In genomic region chr1:61051455-61052392, GRCh38 we compare ENCODE assay signal across 9 cellular contexts. TPM values are rescaled to one million over a fixed set of nuclear protein-coding genes. Genes with fewer than 3 reads are reported as not detected.
DNase-seq lines count a peak whose midpoint lies in the region; ATAC-seq, FAIRE-seq and TF ChIP-seq lines count a peak whose summit lies in the region.
"Had no signal": no experiment of that assay in that cellular context is flagged by ENCODE, and none has a peak within 500 bp of the region (broad histone marks: within the 10 kb centered on the region; RNA-seq: fewer than 3 reads in every experiment).

No MANE protein-coding gene starts in this region.

- no peaks in the 10 kb centered on the region for H3K27me3 ChIP-seq in bronchial epithelial cell (ENCODE audit: control insufficient read depth, insufficient read depth, low read length)
- H3K27me3 ChIP-seq in lower lobe of right lung (ENCODE audit: low read depth) = no peaks in the 10 kb centered on the region
- H3K27me3 ChIP-seq in thoracic aorta (replicated peaks; ENCODE audit: insufficient read depth) = no peaks in the 10 kb centered on the region

- no peak for DNase-seq in activated CD4-positive, alpha-beta T cell treated with anti-CD3 and anti-CD28 coated beads for 36 hours
- no peak for DNase-seq in activated CD4-positive, alpha-beta T cell treated with anti-CD3 and anti-CD28 coated beads, Interleukin-2, amount 50 U/mL, for 1 hour
- DNase-seq in bronchial epithelial cell (ENCODE audit: low read depth) (peak; percentile 49), lower lobe of right lung (no peak), thoracic aorta (ENCODE audit: low spot score) (no peak), D341Med (ENCODE audit: low spot score) (no peak)
- DNase-seq: NCI-H146 had no signal

- peaks cover 53% of the 10 kb centered on the region for H3K27me3 Mint-ChIP-seq in activated CD4-positive, alpha-beta T cell treated with anti-CD3 and anti-CD28 coated beads for 36 hours

- H3K27ac Mint-ChIP-seq in activated CD4-positive, alpha-beta T cell treated with anti-CD3 and anti-CD28 coated beads for 36 hours = no peak overlapping the region

- POLR2A ChIA-PET in activated CD4-positive, alpha-beta T cell treated with anti-CD3 and anti-CD28 coated beads for 36 hours (lab: Charles Lee) = interaction anchor here (0.7 to 1.0 kb wide), 3 partner anchors 27 to 374 kb away, joined by 3 to 4 read pairs (median 4); no protein-coding TSS in a partner anchor

- H3K36me3 ChIP-seq in bronchial epithelial cell (ENCODE audit: control insufficient read depth, insufficient read depth, low read length) = no peaks in the 10 kb centered on the region
- H3K36me3 ChIP-seq in lower lobe of right lung = no peaks in the 10 kb centered on the region
- H3K36me3 ChIP-seq in thoracic aorta = no peaks in the 10 kb centered on the region

- TF ChIP-seq CTCF in bronchial epithelial cell (IDR thresholded peaks at IDR 0.05; ENCODE audit: insufficient read depth, low read length, severe bottlenecking) = no peak
- no peak for TF ChIP-seq CTCF in lower lobe of right lung (IDR thresholded peaks at IDR 0.05)
- TF ChIP-seq CTCF in thoracic aorta (IDR thresholded peaks at IDR 0.05) = no peak

- no peaks in the 10 kb centered on the region for H3K36me3 Mint-ChIP-seq in activated CD4-positive, alpha-beta T cell treated with anti-CD3 and anti-CD28 coated beads for 36 hours (ENCODE audit: low read depth)

- peaks cover 61% of the 10 kb centered on the region for H3K4me1 ChIP-seq in lower lobe of right lung
- H3K4me1 ChIP-seq in thoracic aorta (ENCODE audit: control insufficient read depth in 1 of 2, low read depth in 2 of 2) = peaks cover 24 to 51% of the 10 kb centered on the region in 2 donors

- H3K9me3 Mint-ChIP-seq in activated CD4-positive, alpha-beta T cell treated with anti-CD3 and anti-CD28 coated beads for 36 hours (ENCODE audit: low read depth) = no peaks in the 10 kb centered on the region

- H3K9me3 ChIP-seq in lower lobe of right lung = no peaks in the 10 kb centered on the region
- H3K9me3 ChIP-seq in thoracic aorta = no peaks in the 10 kb centered on the region

- H3K4me3 ChIP-seq in bronchial epithelial cell (ENCODE audit: low read depth, low read length) = peak overlapping the region; percentile 78
- peak overlapping the region; percentile 90 for H3K4me3 ChIP-seq in lower lobe of right lung
- peak overlapping the region; percentile 89 for H3K4me3 ChIP-seq in thoracic aorta

- CTCF ChIA-PET in activated CD4-positive, alpha-beta T cell treated with anti-CD3 and anti-CD28 coated beads for 36 hours (lab: Charles Lee) = interaction anchor here (0.7 to 6.0 kb wide), 10 partner anchors 7 to 425 kb away, joined by 3 to 60 read pairs (median 4); partner anchors contain the start of gene NFIA

- H3K27ac ChIP-seq in lower lobe of right lung (peak overlapping the region; percentile 92), thoracic aorta (peak overlapping the region; percentile 98 to 99)

- intact Hi-C loops in activated CD4-positive, alpha-beta T cell treated with anti-CD3 and anti-CD28 coated beads for 36 hours (cut with DNase I, micrococcal nuclease) = loop anchor here (1.0 to 10.0 kb wide), 12 partner anchors 27 to 1383 kb away; partner anchors contain the start of genes TM2D1 (in 1 of the 2) and USP1 (in 1 of the 2)
- intact Hi-C loops in lower lobe of right lung (cut with DNase I) = no loop called here

- no peak for FAIRE-seq in bronchial epithelial cell (lab: Jason Lieb, UNC)

- ATAC-seq in activated CD4-positive, alpha-beta T cell treated with anti-CD3 and anti-CD28 coated beads for 36 hours = no peak
- no peak for ATAC-seq in lower lobe of right lung
- ATAC-seq in thoracic aorta (ENCODE audit: insufficient number of reproducible peaks, low FRiP score, low read depth) = no peak
- ATAC-seq in GM21515 (IDR thresholded peaks at IDR 0.05; ENCODE audit: unreplicated experiment) = no peak
- ATAC-seq in GM19463 (IDR thresholded peaks at IDR 0.05; ENCODE audit: unreplicated experiment) = no peak

- H3K4me1 Mint-ChIP-seq in activated CD4-positive, alpha-beta T cell treated with anti-CD3 and anti-CD28 coated beads for 36 hours = peaks cover 25% of the 10 kb centered on the region

- H3K4me3 Mint-ChIP-seq in activated CD4-positive, alpha-beta T cell treated with anti-CD3 and anti-CD28 coated beads for 36 hours = peak overlapping the region; percentile 65

RNA-seq across cellular contexts. Expression of gene NFIA, which starts 30.6 kb away (rescaled TPM):
- total RNA-seq in activated CD4-positive, alpha-beta T cell treated with anti-CD3 and anti-CD28 coated beads for 36 hours = 1 to 10 TPM; 3.0 to 3.2 TPM
- 7.4 and 11.3 TPM in 2 replicates for total RNA-seq in bronchial epithelial cell
- 70.0 TPM for total RNA-seq in lower lobe of right lung
- 100 to 1,000 TPM in 1 of 2 donors, 10 to 100 TPM in 1; 99.8 to 118 TPM for total RNA-seq in thoracic aorta
